ENCODE assay signal across 8 cellular contexts in genomic region chr3:130850044-130850797, GRCh38. TPM values are rescaled to one million over a fixed set of nuclear protein-coding genes. Genes with fewer than 3 reads are reported as not detected.
DNase-seq lines count a peak whose midpoint lies in the region; ATAC-seq and TF ChIP-seq lines count a peak whose summit lies in the region.

No MANE protein-coding gene starts in this region.

- TF ChIP-seq POLR2A in testis (IDR thresholded peaks at IDR 0.05), result no peak

- peaks cover 8% of the 10 kb centered on the region for H3K4me1 ChIP-seq in testis

- in situ Hi-C loops in brain microvascular endothelial cell (cut with HindIII; ENCODE audit: low pct_ligation_motif_present, low sequenced_read_pairs), result no loop called here

- no peaks in the 10 kb centered on the region for H3K9me3 ChIP-seq in SK-N-MC (ENCODE audit: low read depth, low read length)
- H3K9me3 ChIP-seq in testis, result no peaks in the 10 kb centered on the region

- ATAC-seq in GM21381 (IDR thresholded peaks at IDR 0.05; ENCODE audit: unreplicated experiment), result peak; percentile 57

- WGBS in testis, 2 donors, result 20 to 30% methylated on average over 8 of the region's 8 CpGs

- DNase-seq in DMS 273 (lab: John Stamatoyannopoulos, UW; ENCODE audit: unreplicated experiment) (peak; percentile 66), HT1080 (ENCODE audit: low read depth) (peak; percentile 94), SK-N-MC (ENCODE audit: low read depth, low spot score) (peak; percentile 55), brain microvascular endothelial cell (peak; percentile 45), mucosa of gallbladder (ENCODE audit: low spot score) (peak; percentile 32), testis (peak; percentile 34), germinal center (ENCODE audit: low spot score) (no peak)

- H3K4me3 ChIP-seq in SK-N-MC (peak overlapping the region; percentile 9), brain microvascular endothelial cell (ENCODE audit: low read depth, low read length) (no peak overlapping the region), testis (peak overlapping the region; percentile 8 to 33)

- intact Hi-C loops in testis (cut with DNase I; ENCODE audit: low total_unique reads), result no loop called here

- H3K27me3 ChIP-seq in brain microvascular endothelial cell (replicated peaks) (no peaks in the 10 kb centered on the region), testis (no peaks in the 10 kb centered on the region)

- no peaks in the 10 kb centered on the region for H3K36me3 ChIP-seq in SK-N-MC (ENCODE audit: insufficient read depth, low read length)
- no peaks in the 10 kb centered on the region for H3K36me3 ChIP-seq in brain microvascular endothelial cell (replicated peaks)
- H3K36me3 ChIP-seq in testis (ENCODE audit: low read depth, missing control alignments), result no peaks in the 10 kb centered on the region

- H3K27ac ChIP-seq in SK-N-MC (no peak overlapping the region), brain microvascular endothelial cell (no peak overlapping the region), testis (peak overlapping the region; percentile 80 to 83)

- no peak overlapping the region for H3K9ac ChIP-seq in SK-N-MC (ENCODE audit: insufficient read length)

- no peak for TF ChIP-seq CTCF in brain microvascular endothelial cell (IDR thresholded peaks at IDR 0.05; ENCODE audit: low read depth, low read length, missing control alignments)
- TF ChIP-seq CTCF in testis (IDR thresholded peaks at IDR 0.05), result no peak

RNA-seq across cellular contexts. Expression of gene ATP2C1, which starts 43.7 kb away (rescaled TPM):
- total RNA-seq in HT1080 (2014; rRNA removed; shearing (Covaris generic)), result 56.9 and 84.4 TPM in 2 replicates
- polyA plus RNA-seq in HT1080 (2015; cell fraction: cytosol; rRNA removed), result 84.1 and 99.0 TPM in 2 replicates
- polyA plus RNA-seq in HT1080 (2015; cell fraction: nucleus; rRNA removed), result 152 and 203 TPM in 2 replicates
- total RNA-seq in mucosa of gallbladder (78.9 TPM), testis (100 to 1,000 TPM in 1 of 2 donors, 10 to 100 TPM in 1; 88.0 to 103 TPM)
- 51.0 TPM for polyA plus RNA-seq in testis (ENCODE audit: insufficient read depth, low read depth, low replicate concordance)

Comparison
In these comparisons a context has a peak if more than half of its experiments do, and no peak if none do; other contexts are left out.
1. H3K27ac ChIP-seq: peak in testis (2 of 2); none in SK-N-MC (single experiment) and brain microvascular endothelial cell (single experiment).